8 cellular contexts compared by ENCODE assay signal in genomic region chr10:1049425-1049958, GRCh38. TPM values are rescaled to one million over a fixed set of nuclear protein-coding genes. Genes with fewer than 3 reads are reported as not detected.
A peak's percentile ranks its signal among the peaks of the same experiment; 100 is the strongest.
DNase-seq lines count a peak whose midpoint lies in the region; FAIRE-seq and TF ChIP-seq lines count a peak whose summit lies in the region.

No MANE protein-coding gene starts in this region.

- H3K9ac ChIP-seq in mucosa of rectum (ENCODE audit: low read depth in 1 of 2, low read length in 2 of 2), result peak overlapping the region; percentile 81 to 95

- H3K9me3 ChIP-seq in breast epithelium, result no peaks in the 10 kb centered on the region
- H3K9me3 ChIP-seq in mucosa of rectum (ENCODE audit: control insufficient read depth in 2 of 2, low read length in 2 of 2), result no peaks in the 10 kb centered on the region

- TF ChIP-seq POLR2A in breast epithelium (IDR thresholded peaks at IDR 0.05), result no peak

- H3K27me3 ChIP-seq in breast epithelium, result no peaks in the 10 kb centered on the region
- H3K27me3 ChIP-seq in mucosa of rectum (ENCODE audit: control insufficient read depth in 2 of 2, insufficient read depth in 2 of 2, low read length in 2 of 2), result no peaks in the 10 kb centered on the region

- no peak for DNase-seq in AG09309 (ENCODE audit: low read depth)
- no peak for DNase-seq in HTR-8/SVneo (ENCODE audit: insufficient read length, low spot score)
- DNase-seq in breast epithelium (ENCODE audit: low spot score in 2 of 2), result no peak
- no peak for DNase-seq in NCI-H1694 (lab: John Stamatoyannopoulos, UW)
- DNase-seq in iPS-NIHi7 (ENCODE audit: extremely low spot score), result no peak
- no peak for DNase-seq in GM19240 (ENCODE audit: insufficient read length, low spot score)
- no peak for DNase-seq in activated gamma-delta T cell treated with Interleukin-2 at 50 U/mL for 16 hours

- H3K27ac ChIP-seq in breast epithelium (peak overlapping the region; percentile 98 to 99), mucosa of rectum (ENCODE audit: low read depth in 2 of 2, low read length in 2 of 2) (peak overlapping the region; percentile 99 to 100)

- intact Hi-C loops in breast epithelium (cut with DNase I; ENCODE audit: low total_unique reads), result no loop called here

- peak; percentile 16 for FAIRE-seq in HTR-8/SVneo (lab: Jason Lieb, UNC)

- H3K4me3 ChIP-seq in AG09309 (ENCODE audit: control insufficient read depth, low read depth, low read length), result peak overlapping the region; percentile 54
- peak overlapping the region; percentile 64 to 89 (median 83) for H3K4me3 ChIP-seq in breast epithelium
- H3K4me3 ChIP-seq in mucosa of rectum (ENCODE audit: low read length in 2 of 2), result peak overlapping the region; percentile 88 to 98

- peaks cover 0 to 13% of the 10 kb centered on the region in 2 donors for H3K4me1 ChIP-seq in breast epithelium
- H3K4me1 ChIP-seq in mucosa of rectum (ENCODE audit: control insufficient read depth in 2 of 2, insufficient read depth in 2 of 2, low read length in 2 of 2), result peaks cover 16 to 18% of the 10 kb centered on the region in 2 donors

- TF ChIP-seq CTCF in AG09309 (IDR thresholded peaks at IDR 0.05; ENCODE audit: control insufficient read depth, insufficient read depth, low read depth, low read length, missing control alignments), result no peak
- TF ChIP-seq CTCF in breast epithelium (IDR thresholded peaks at IDR 0.05), result no peak

- H3K36me3 ChIP-seq in breast epithelium (no peaks in the 10 kb centered on the region), mucosa of rectum (ENCODE audit: control insufficient read depth in 2 of 2, insufficient read depth in 2 of 2, low read length in 2 of 2) (peaks cover 0 to 18% of the 10 kb centered on the region in 2 donors)

RNA-seq across cellular contexts. Expression of gene IDI1, which starts 0.6 kb away (rescaled TPM):
- 10 to 100 TPM; 26.2 to 48.4 (median 45.1) TPM for total RNA-seq in breast epithelium

RNA-seq across cellular contexts. Expression of gene WDR37, which starts 6.7 kb away (rescaled TPM):
- 10 to 100 TPM; 13.9 to 18.0 (median 14.4) TPM for total RNA-seq in breast epithelium

RNA-seq across cellular contexts. Expression of gene IDI2, which starts 23.8 kb away (rescaled TPM):
- not detected for total RNA-seq in breast epithelium
